Comparison of ENCODE assay signal across 8 cellular contexts in genomic region chr21:32278518-32279376, GRCh38. TPM values are rescaled to one million over a fixed set of nuclear protein-coding genes. Genes with fewer than 3 reads are reported as not detected.
A peak's percentile ranks its signal among the peaks of the same experiment; 100 is the strongest.
DNase-seq lines count a peak whose midpoint lies in the region; ATAC-seq, FAIRE-seq and TF ChIP-seq lines count a peak whose summit lies in the region.

A gene with protein sequence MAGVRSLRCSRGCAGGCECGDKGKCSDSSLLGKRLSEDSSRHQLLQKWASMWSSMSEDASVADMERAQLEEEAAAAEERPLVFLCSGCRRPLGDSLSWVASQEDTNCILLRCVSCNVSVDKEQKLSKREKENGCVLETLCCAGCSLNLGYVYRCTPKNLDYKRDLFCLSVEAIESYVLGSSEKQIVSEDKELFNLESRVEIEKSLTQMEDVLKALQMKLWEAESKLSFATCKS (minus strand): TSS chr21:32279049. CDS start chr21:32279014, 35 bp downstream.

- no peak within 1 kb of the TSS for H2BK12ac ChIP-seq in H1 (ENCODE audit: low read depth, low read length)
- no peak within 1 kb of the TSS for H2BK12ac ChIP-seq in mesenchymal stem cell (ENCODE audit: low read length in 2 of 2)

- H2BK120ac ChIP-seq in H1 (replicated peaks; ENCODE audit: low read depth, low read length) = no peak within 1 kb of the TSS
- no peak within 1 kb of the TSS for H2BK120ac ChIP-seq in mesenchymal stem cell (ENCODE audit: low read depth, low read length)

- H3K4me1 ChIP-seq in H1 (replicated peaks in 1 of 4; ENCODE audit: control insufficient read depth in 3 of 4, insufficient read depth in 4 of 4, low read length in 3 of 4) = peaks cover 0 to 2% (median 0%) of the 10 kb centered on the region in 4 experiments; a peak in 4 of 7 replicates
- peaks cover 9% of the 10 kb centered on the region for H3K4me1 ChIP-seq in mesenchymal stem cell (ENCODE audit: control insufficient read depth, insufficient read depth, low read depth, low read length)

- peaks cover 0 to 9% (median under 1%) of the 10 kb centered on the region in 4 experiments; a peak in 4 of 8 replicates for H3K36me3 ChIP-seq in H1 (ENCODE audit: control insufficient read depth in 2 of 4, insufficient read depth in 4 of 4, low read length in 3 of 4)
- H3K36me3 ChIP-seq in mesenchymal stem cell (ENCODE audit: control insufficient read depth in 1 of 2, insufficient read depth in 2 of 2, low read depth in 1 of 2, low read length in 2 of 2) = peaks cover 11 to 29% of the 10 kb centered on the region in 2 experiments

- H3K23me2 ChIP-seq in H1 (ENCODE audit: low read depth, low read length) = no peaks in the 10 kb centered on the region; the same call in none of the 2 replicates

- H3K4me3 ChIP-seq in H1 (ENCODE audit: extremely low read depth in 1 of 4, insufficient read depth in 2 of 4, low read depth in 3 of 4, low read length in 4 of 4) (peak within 1 kb of the TSS; percentile 66 to 96 (median 92)), mesenchymal stem cell (ENCODE audit: insufficient read depth in 1 of 2, low read depth in 1 of 2, low read length in 2 of 2) (peak within 1 kb of the TSS; percentile 84 to 99)

- CTCF ChIA-PET in H1 (lab: Charles Lee; ENCODE audit: partially characterized antibody) = interaction anchor here (0.6 to 1.1 kb wide), 2 partner anchors 27 to 345 kb away, joined by 3 read pairs; no protein-coding TSS in a partner anchor

- H2BK20ac ChIP-seq in H1 (ENCODE audit: low read length) = no peak within 1 kb of the TSS

- H3K9me3 ChIP-seq in H1 (ENCODE audit: insufficient read depth in 2 of 2, low read depth in 1 of 2, low read length in 1 of 2) = no peaks in the 10 kb centered on the region
- H3K9me3 ChIP-seq in mesenchymal stem cell (ENCODE audit: control insufficient read depth, low read length) = no peaks in the 10 kb centered on the region

- peaks cover 3 to 27% of the 10 kb centered on the region in 2 experiments for H3K79me2 ChIP-seq in H1 (ENCODE audit: control insufficient read depth in 1 of 2, insufficient read depth in 2 of 2, low read length in 2 of 2)

- peak; percentile 86 for ATAC-seq in GM21360 (IDR thresholded peaks at IDR 0.05; ENCODE audit: unreplicated experiment)

- DNase-seq in COLO668 (lab: John Stamatoyannopoulos, UW; ENCODE audit: unreplicated experiment) = peak; percentile 97
- DNase-seq in HT1080 (ENCODE audit: low read depth) = peak; percentile 95
- peak; percentile 91 for DNase-seq in NOMO-1 treated with DMSO at 0.1 percent for 48 hours (lab: John Stamatoyannopoulos, UW; ENCODE audit: unreplicated experiment)
- DNase-seq in activated CD8-positive, alpha-beta memory T cell treated with anti-CD3 and anti-CD28 coated beads for 4 hours (ENCODE audit: low read depth in 2 of 2) = peak; percentile 97 to 98
- DNase-seq in H1 (ENCODE audit: low read depth in 1 of 2, low spot score in 2 of 2) = peak; percentile 80 to 97
- DNase-seq in mesenchymal stem cell = peak; percentile 98
- DNase-seq in stimulated activated CD8-positive, alpha-beta memory T cell treated with anti-CD3 and anti-CD28 coated beads, Interleukin-12 subunit alpha, Interleukin-12 subunit beta, amount 100 ng/mL, for 4 hours (ENCODE audit: low read depth) = peak; percentile 98

- no peaks in the 10 kb centered on the region for H3K27me3 ChIP-seq in H1 (replicated peaks in 1 of 4; ENCODE audit: control insufficient read depth in 3 of 4, extremely low read depth in 1 of 4, insufficient read depth in 3 of 4, low read length in 3 of 4)
- no peaks in the 10 kb centered on the region for H3K27me3 ChIP-seq in mesenchymal stem cell (ENCODE audit: control insufficient read depth in 1 of 2, insufficient read depth in 1 of 2, low read length in 2 of 2)

- H3K23ac ChIP-seq in H1 (ENCODE audit: insufficient read length) (no peak within 1 kb of the TSS), mesenchymal stem cell (ENCODE audit: low read length in 2 of 2) (no peak within 1 kb of the TSS)

- peak within 1 kb of the TSS; percentile 91 for H4K91ac ChIP-seq in H1 (replicated peaks; ENCODE audit: insufficient read length, low read length)
- no peak within 1 kb of the TSS for H4K91ac ChIP-seq in mesenchymal stem cell (ENCODE audit: low read length)

- H3K14ac ChIP-seq in H1 (ENCODE audit: insufficient read length) (no peak within 1 kb of the TSS), mesenchymal stem cell (ENCODE audit: low read length in 2 of 2) (peak within 1 kb of the TSS in 1 of 2 experiments; percentile 86)

- peak within 1 kb of the TSS; percentile 70 to 89 for H3K4me2 ChIP-seq in H1 (ENCODE audit: insufficient read depth in 1 of 2, low read depth in 2 of 2, low read length in 2 of 2)
- peak within 1 kb of the TSS; percentile 98 for H3K4me2 ChIP-seq in mesenchymal stem cell (ENCODE audit: low read length, poor library complexity, severe bottlenecking)

- peak within 1 kb of the TSS; percentile 66 for H3K4ac ChIP-seq in H1 (replicated peaks; ENCODE audit: insufficient read length, low read depth, low read length)
- H3K4ac ChIP-seq in mesenchymal stem cell (ENCODE audit: low read depth in 1 of 2, low read length in 2 of 2) = peak within 1 kb of the TSS; percentile 80 to 90

- POLR2A ChIA-PET in H1 (lab: Charles Lee; ENCODE audit: partially characterized antibody) = no interaction called here

- TF ChIP-seq CTCF in H1 (IDR thresholded peaks at IDR 0.05; ENCODE audit: control extremely low read depth in 1 of 3, insufficient read depth in 1 of 3, low read depth in 1 of 3, low read length in 3 of 3) = peak in 2 of 3 experiments; percentile 1 to 9; a peak in 1 of 4 replicates

- H4K20me1 ChIP-seq in H1 (replicated peaks in 1 of 2; ENCODE audit: control insufficient read depth in 1 of 2, insufficient read depth in 2 of 2, low read length in 2 of 2) = no peaks in the 10 kb centered on the region

- peak within 1 kb of the TSS; percentile 62 for H3K56ac ChIP-seq in H1 (replicated peaks; ENCODE audit: insufficient read length, low read depth, low read length)

- H4K8ac ChIP-seq in H1 (ENCODE audit: extremely low read depth, insufficient read depth, low read length) (no peak within 1 kb of the TSS; the same call in 1 of the 2 replicates), mesenchymal stem cell (ENCODE audit: low read length) (peak within 1 kb of the TSS; percentile 88)

- H2AK5ac ChIP-seq in H1 (ENCODE audit: low read depth, low read length) (no peak within 1 kb of the TSS), mesenchymal stem cell (ENCODE audit: low read length, severe bottlenecking) (peak within 1 kb of the TSS; percentile 26)

- TF ChIP-seq POLR2A in H1 (IDR thresholded peaks at IDR 0.05; ENCODE audit: control extremely low read depth in 1 of 2, low read depth in 2 of 2, low read length in 2 of 2) = peak in 1 of 2 experiments; percentile 67; a peak in 2 of 3 replicates

- peak in 1 of 2 experiments; percentile 6; a peak in 1 of 4 replicates for TF ChIP-seq RAD21 in H1 (IDR thresholded peaks at IDR 0.05 in 1 of 2, conservative IDR thresholded peaks at IDR 0.05 in 1 of 2; ENCODE audit: low read depth in 2 of 2, low read length in 2 of 2)

- peak within 1 kb of the TSS; percentile 92 for H2BK5ac ChIP-seq in H1 (ENCODE audit: low read depth, low read length)
- no peak within 1 kb of the TSS for H2BK5ac ChIP-seq in mesenchymal stem cell (ENCODE audit: low read depth, low read length, poor library complexity, severe bottlenecking)

- H3K27ac ChIP-seq in H1 (ENCODE audit: low read depth, low read length) (peak within 1 kb of the TSS; percentile 24), mesenchymal stem cell (ENCODE audit: low read length, poor library complexity, severe bottlenecking) (peak within 1 kb of the TSS; percentile 26)

- H2BK15ac ChIP-seq in H1 (ENCODE audit: low read length) (0 out of 2 replicates have a peak within 1 kb of the TSS, but pooled peaks have one; percentile 81), mesenchymal stem cell (ENCODE audit: low read depth, poor library complexity, severe bottlenecking) (no peak within 1 kb of the TSS)

- H2AFZ ChIP-seq in H1 (ENCODE audit: low read length) (peak within 1 kb of the TSS; percentile 97; the same call in 1 of the 2 replicates), mesenchymal stem cell (ENCODE audit: low read depth, low read length) (peak within 1 kb of the TSS; percentile 99)

- TF ChIP-seq EP300 in H1 (IDR thresholded peaks at IDR 0.05; ENCODE audit: borderline replicate concordance in 1 of 2, low read depth in 2 of 2, low read length in 2 of 2) = no peak

- FAIRE-seq in H1 (lab: Jason Lieb, UNC) = no peak

- H3K18ac ChIP-seq in H1 (ENCODE audit: extremely low read depth, low read length) = peak within 1 kb of the TSS; percentile 95
- H3K18ac ChIP-seq in mesenchymal stem cell (ENCODE audit: low read depth in 1 of 2, low read length in 2 of 2) = peak within 1 kb of the TSS; percentile 81 to 88

- H3K9ac ChIP-seq in H1 (replicated peaks in 1 of 4; ENCODE audit: extremely low read depth in 1 of 4, low read depth in 3 of 4, low read length in 3 of 4) (peak within 1 kb of the TSS; percentile 78 to 83 (median 79)), mesenchymal stem cell (ENCODE audit: low read length) (peak within 1 kb of the TSS; percentile 98)

- peak within 1 kb of the TSS; percentile 92 for H4K5ac ChIP-seq in H1 (ENCODE audit: insufficient read length, low read depth, low read length)

- WGBS in H1 (ENCODE audit: extremely low coverage in 1 of 2, insufficient coverage in 1 of 2, insufficient read length in 1 of 2, insufficient replicate concordance in 2 of 2, low coverage in 1 of 2, low lambda C conversion rate in 2 of 2, missing lambda C conversion rate in 1 of 2), 2 experiments = 2% methylated on average over 58 of the region's 69 CpGs; no CpG with 5 or more reads in 1 of the 2 experiments
- under 1% methylated on average over 69 of the region's 69 CpGs for WGBS in mesenchymal stem cell

- H3K79me1 ChIP-seq in H1 (ENCODE audit: low read depth, low read length) (0 out of 2 replicates have a peak, but pooled peaks cover 2% of the 10 kb centered on the region), mesenchymal stem cell (replicated peaks; ENCODE audit: low read length, poor library complexity, severe bottlenecking) (peaks cover 28% of the 10 kb centered on the region)

TF ChIP-seq in H1, 55 proteins besides CTCF, POLR2A, EP300 and RAD21 (continues in another document):
- no peak for TF ChIP-seq RXRA (IDR thresholded peaks at IDR 0.05; ENCODE audit: insufficient read depth, low read depth, low read length)

RNA-seq across cellular contexts. Expression of the gene that starts here (rescaled TPM):
- total RNA-seq in HT1080 (2014; rRNA removed; shearing (Covaris generic)) = 31.0 and 33.7 TPM in 2 replicates
- polyA plus RNA-seq in HT1080 (2015; cell fraction: cytosol; rRNA removed) = 38.6 and 41.0 TPM in 2 replicates
- polyA plus RNA-seq in HT1080 (2015; cell fraction: nucleus; rRNA removed) = 20.8 and 25.1 TPM in 2 replicates
- 53.0 and 59.6 TPM in 2 replicates for total RNA-seq in H1 (2021; fragmentation: NEBNext Ultra II Directional; extraction: Animal tissue kit (Norgen Biotek cat#: 25700))
- 28.6 and 28.9 TPM in 2 replicates for polyA plus RNA-seq in H1 (2011; rRNA removed)
- polyA plus RNA-seq in H1 (2011; cell fraction: cytosol; rRNA removed) = 52.1 TPM
- 13.5 TPM for polyA plus RNA-seq in H1 (2011; cell fraction: nucleus; rRNA removed)
- polyA plus RNA-seq in H1 (2012, experiment 1 of 2) = 31.0 to 40.4 TPM (median 34.6 TPM) in 4 replicates
- 11.6 TPM for polyA plus RNA-seq in H1 (2012, experiment 2 of 2)
- 66.9 TPM for polyA plus RNA-seq in H1 (2013, experiment 1 of 2)
- 66.8 TPM for polyA plus RNA-seq in H1 (2013, experiment 2 of 2)
- 4.9 and 7.3 TPM in 2 replicates for polyA minus RNA-seq in H1 (2011; rRNA and poly(A)+ RNA removed)
- polyA minus RNA-seq in H1 (2011; cell fraction: cytosol; rRNA and poly(A)+ RNA removed) = 8.8 TPM
- 7.1 TPM for polyA minus RNA-seq in H1 (2011; cell fraction: nucleus; rRNA and poly(A)+ RNA removed)
- polyA plus RNA-seq in mesenchymal stem cell (2013, experiment 1 of 2) = 7.5 TPM
- 8.1 TPM for polyA plus RNA-seq in mesenchymal stem cell (2013, experiment 2 of 2)

Comparison
In these comparisons a context has a peak if more than half of its experiments do, and no peak if none do; other contexts are left out.
1. Peak in every context shown above with its lines: DNase-seq, ATAC-seq, H3K4me3 ChIP-seq and H3K27ac ChIP-seq.